In genomic region chr1:53238197-53239155, GRCh38 we compare ENCODE assay signal across 1 cellular context.
TF ChIP-seq lines count a peak whose summit lies in the region.

TSS of gene MAGOH (minus strand) at chr1:53238518. CDS start at chr1:53238448, 70 bp downstream.

TF ChIP-seq in HepG2, 621 proteins besides CTCF, POLR2A, EP300 and RAD21 (continued from another document and continues in another):
- TF ChIP-seq MNT (IDR thresholded peaks at IDR 0.05) (peak; percentile 62), PITX1 (CRISPR knock-in tag; IDR thresholded peaks at IDR 0.05) (peak; percentile 73; the same call in 1 of the 2 replicates), HNRNPUL1 (IDR thresholded peaks at IDR 0.05; ENCODE audit: low read depth, low read length) (no peak), ZNF383 (CRISPR knock-in tag; IDR thresholded peaks at IDR 0.05; ENCODE audit: borderline replicate concordance) (no peak), ZNF331 (CRISPR knock-in tag; IDR thresholded peaks at IDR 0.05) (peak; percentile 67; the same call in 1 of the 2 replicates), REPIN1 (CRISPR knock-in tag; IDR thresholded peaks at IDR 0.05; ENCODE audit: borderline replicate concordance, low read depth) (peak; percentile 78; the same call in 1 of the 2 replicates), ZNF335 (CRISPR knock-in tag; IDR thresholded peaks at IDR 0.05) (peak; percentile 49; the same call in 1 of the 2 replicates), ARHGAP35 (CRISPR knock-in tag; IDR thresholded peaks at IDR 0.05; ENCODE audit: borderline replicate concordance) (no peak; the same call in 1 of the 2 replicates), MLLT10 (CRISPR knock-in tag; IDR thresholded peaks at IDR 0.05) (no peak), ZNF260 (CRISPR knock-in tag; IDR thresholded peaks at IDR 0.05; ENCODE audit: borderline replicate concordance, low read depth) (no peak), DBP (CRISPR knock-in tag; IDR thresholded peaks at IDR 0.05; ENCODE audit: not compliant biosample characterization) (no peak), ZFP91 (CRISPR knock-in tag; IDR thresholded peaks at IDR 0.05; ENCODE audit: borderline replicate concordance) (peak; percentile 91), ZNF563 (CRISPR knock-in tag; IDR thresholded peaks at IDR 0.05) (peak; percentile 81; the same call in 1 of the 2 replicates), TOE1 (CRISPR knock-in tag; IDR thresholded peaks at IDR 0.05) (no peak), DR1 (CRISPR knock-in tag; IDR thresholded peaks at IDR 0.05) (peak; percentile 54; the same call in 1 of the 2 replicates), SUZ12 (IDR thresholded peaks at IDR 0.05; ENCODE audit: low read depth, low read length) (no peak), NR2C2 (CRISPR knock-in tag; IDR thresholded peaks at IDR 0.05; ENCODE audit: borderline replicate concordance) (peak; percentile 97), GTF3A (CRISPR knock-in tag; conservative IDR thresholded peaks at IDR 0.05) (peak; percentile 64; the same call in 1 of the 2 replicates), TSC22D2 (CRISPR knock-in tag; IDR thresholded peaks at IDR 0.05; ENCODE audit: borderline replicate concordance) (no peak), ZNF557 (CRISPR knock-in tag; IDR thresholded peaks at IDR 0.05) (no peak), REL (CRISPR knock-in tag; conservative IDR thresholded peaks at IDR 0.05) (0 out of 2 replicates have a peak, but pooled peaks have one; percentile 61), XBP1 (CRISPR knock-in tag; IDR thresholded peaks at IDR 0.05) (no peak), NCOR1 (IDR thresholded peaks at IDR 0.05; ENCODE audit: borderline replicate concordance, low read length) (no peak), NFKBIZ (CRISPR knock-in tag; IDR thresholded peaks at IDR 0.05) (no peak), ESRRA (CRISPR knock-in tag; IDR thresholded peaks at IDR 0.05; ENCODE audit: low read depth) (peak; percentile 36; the same call in 1 of the 2 replicates), KLF11 (CRISPR knock-in tag; IDR thresholded peaks at IDR 0.05) (0 out of 2 replicates have a peak, but pooled peaks have one; percentile 36), RXRB (CRISPR knock-in tag; IDR thresholded peaks at IDR 0.05; ENCODE audit: borderline replicate concordance) (peak; percentile 56; the same call in 1 of the 2 replicates), KDM1A (CRISPR knock-in tag; IDR thresholded peaks at IDR 0.05) (no peak), ZNF646 (CRISPR knock-in tag; IDR thresholded peaks at IDR 0.05) (0 out of 2 replicates have a peak, but pooled peaks have one; percentile 44)
- TF ChIP-seq, protein P1, sequence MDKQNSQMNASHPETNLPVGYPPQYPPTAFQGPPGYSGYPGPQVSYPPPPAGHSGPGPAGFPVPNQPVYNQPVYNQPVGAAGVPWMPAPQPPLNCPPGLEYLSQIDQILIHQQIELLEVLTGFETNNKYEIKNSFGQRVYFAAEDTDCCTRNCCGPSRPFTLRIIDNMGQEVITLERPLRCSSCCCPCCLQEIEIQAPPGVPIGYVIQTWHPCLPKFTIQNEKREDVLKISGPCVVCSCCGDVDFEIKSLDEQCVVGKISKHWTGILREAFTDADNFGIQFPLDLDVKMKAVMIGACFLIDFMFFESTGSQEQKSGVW (CRISPR knock-in tag; IDR thresholded peaks at IDR 0.05; ENCODE audit: borderline replicate concordance) = no peak
- TF ChIP-seq, protein P2, sequence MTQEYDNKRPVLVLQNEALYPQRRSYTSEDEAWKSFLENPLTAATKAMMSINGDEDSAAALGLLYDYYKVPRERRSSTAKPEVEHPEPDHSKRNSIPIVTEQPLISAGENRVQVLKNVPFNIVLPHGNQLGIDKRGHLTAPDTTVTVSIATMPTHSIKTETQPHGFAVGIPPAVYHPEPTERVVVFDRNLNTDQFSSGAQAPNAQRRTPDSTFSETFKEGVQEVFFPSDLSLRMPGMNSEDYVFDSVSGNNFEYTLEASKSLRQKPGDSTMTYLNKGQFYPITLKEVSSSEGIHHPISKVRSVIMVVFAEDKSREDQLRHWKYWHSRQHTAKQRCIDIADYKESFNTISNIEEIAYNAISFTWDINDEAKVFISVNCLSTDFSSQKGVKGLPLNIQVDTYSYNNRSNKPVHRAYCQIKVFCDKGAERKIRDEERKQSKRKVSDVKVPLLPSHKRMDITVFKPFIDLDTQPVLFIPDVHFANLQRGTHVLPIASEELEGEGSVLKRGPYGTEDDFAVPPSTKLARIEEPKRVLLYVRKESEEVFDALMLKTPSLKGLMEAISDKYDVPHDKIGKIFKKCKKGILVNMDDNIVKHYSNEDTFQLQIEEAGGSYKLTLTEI (CRISPR knock-in tag; conservative IDR thresholded peaks at IDR 0.05) = no peak
- TF ChIP-seq, protein P3, sequence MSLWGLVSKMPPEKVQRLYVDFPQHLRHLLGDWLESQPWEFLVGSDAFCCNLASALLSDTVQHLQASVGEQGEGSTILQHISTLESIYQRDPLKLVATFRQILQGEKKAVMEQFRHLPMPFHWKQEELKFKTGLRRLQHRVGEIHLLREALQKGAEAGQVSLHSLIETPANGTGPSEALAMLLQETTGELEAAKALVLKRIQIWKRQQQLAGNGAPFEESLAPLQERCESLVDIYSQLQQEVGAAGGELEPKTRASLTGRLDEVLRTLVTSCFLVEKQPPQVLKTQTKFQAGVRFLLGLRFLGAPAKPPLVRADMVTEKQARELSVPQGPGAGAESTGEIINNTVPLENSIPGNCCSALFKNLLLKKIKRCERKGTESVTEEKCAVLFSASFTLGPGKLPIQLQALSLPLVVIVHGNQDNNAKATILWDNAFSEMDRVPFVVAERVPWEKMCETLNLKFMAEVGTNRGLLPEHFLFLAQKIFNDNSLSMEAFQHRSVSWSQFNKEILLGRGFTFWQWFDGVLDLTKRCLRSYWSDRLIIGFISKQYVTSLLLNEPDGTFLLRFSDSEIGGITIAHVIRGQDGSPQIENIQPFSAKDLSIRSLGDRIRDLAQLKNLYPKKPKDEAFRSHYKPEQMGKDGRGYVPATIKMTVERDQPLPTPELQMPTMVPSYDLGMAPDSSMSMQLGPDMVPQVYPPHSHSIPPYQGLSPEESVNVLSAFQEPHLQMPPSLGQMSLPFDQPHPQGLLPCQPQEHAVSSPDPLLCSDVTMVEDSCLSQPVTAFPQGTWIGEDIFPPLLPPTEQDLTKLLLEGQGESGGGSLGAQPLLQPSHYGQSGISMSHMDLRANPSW (CRISPR knock-in tag; IDR thresholded peaks at IDR 0.05; ENCODE audit: borderline replicate concordance) = peak; percentile 74; the same call in 1 of the 2 replicates
- TF ChIP-seq, protein P4, sequence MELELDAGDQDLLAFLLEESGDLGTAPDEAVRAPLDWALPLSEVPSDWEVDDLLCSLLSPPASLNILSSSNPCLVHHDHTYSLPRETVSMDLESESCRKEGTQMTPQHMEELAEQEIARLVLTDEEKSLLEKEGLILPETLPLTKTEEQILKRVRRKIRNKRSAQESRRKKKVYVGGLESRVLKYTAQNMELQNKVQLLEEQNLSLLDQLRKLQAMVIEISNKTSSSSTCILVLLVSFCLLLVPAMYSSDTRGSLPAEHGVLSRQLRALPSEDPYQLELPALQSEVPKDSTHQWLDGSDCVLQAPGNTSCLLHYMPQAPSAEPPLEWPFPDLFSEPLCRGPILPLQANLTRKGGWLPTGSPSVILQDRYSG (CRISPR knock-in tag; IDR thresholded peaks at IDR 0.05) = no peak
